In the genomic region with DNA sequence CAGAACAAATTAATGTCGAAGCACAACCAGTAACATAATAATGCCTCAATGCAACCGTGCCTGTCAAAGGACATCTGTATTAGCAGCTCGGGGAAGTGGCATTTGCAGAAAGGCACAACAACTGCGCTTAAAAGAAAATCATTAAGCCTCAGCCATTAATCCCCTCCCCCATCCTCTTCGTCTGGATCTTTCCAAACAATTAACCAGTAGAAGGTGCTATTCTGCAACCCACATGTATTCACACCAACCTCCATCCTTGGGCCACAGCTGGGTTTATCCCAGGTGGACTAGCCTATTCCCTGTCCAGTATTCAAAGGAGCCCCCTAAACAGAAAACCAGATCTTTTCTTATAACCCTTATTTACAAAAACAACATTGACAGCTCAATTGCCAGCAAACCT, we compare ENCODE assay signal across 9 cellular contexts. TPM values are rescaled to one million over a fixed set of nuclear protein-coding genes. Genes with fewer than 3 reads are reported as not detected.
DNase-seq lines count a peak whose midpoint lies in the region; ATAC-seq and TF ChIP-seq lines count a peak whose summit lies in the region.
"Had no signal": no experiment of that assay in that cellular context is flagged by ENCODE, and none has a peak within 500 bp of the region (broad histone marks: within the 10 kb centered on the region; RNA-seq: fewer than 3 reads in every experiment).

No MANE protein-coding gene starts in this region.

- H3K27ac Mint-ChIP-seq in stimulated activated naive CD8-positive, alpha-beta T cell treated with anti-CD3 and anti-CD28 coated beads, Interleukin-15, Interleukin-2, amounts not matched to agents 100 ng/mL and 50 ng/mL, for 24 hours: no peak overlapping the region

- H3K36me3 ChIP-seq in WERI-Rb-1 (no peaks in the 10 kb centered on the region), liver (ENCODE audit: control insufficient read depth in 4 of 4, insufficient read depth in 3 of 4, low read depth in 1 of 4, low read length in 3 of 4) (no peaks in the 10 kb centered on the region)

- H3K4me3 ChIP-seq in WERI-Rb-1 (ENCODE audit: low read depth, low read length) (0 out of 2 replicates have a peak overlapping the region, but pooled peaks have one; percentile 87), liver (ENCODE audit: low read depth in 1 of 3, low read length in 3 of 3) (no peak overlapping the region), coronary artery (no peak overlapping the region)
- H3K4me3 ChIP-seq: skin epidermis had no signal

- H3K27me3 ChIP-seq in WERI-Rb-1 (ENCODE audit: insufficient read depth, low read depth, severe bottlenecking): no peaks in the 10 kb centered on the region
- no peaks in the 10 kb centered on the region for H3K27me3 ChIP-seq in liver (ENCODE audit: control insufficient read depth in 4 of 4, insufficient read depth in 4 of 4, low read length in 3 of 4)

- H3K9me3 ChIP-seq in WERI-Rb-1 (ENCODE audit: severe bottlenecking): no peaks in the 10 kb centered on the region
- no peaks in the 10 kb centered on the region for H3K9me3 ChIP-seq in liver (ENCODE audit: control insufficient read depth in 4 of 4, low read length in 3 of 4)

- H3K4me1 Mint-ChIP-seq in stimulated activated naive CD8-positive, alpha-beta T cell treated with anti-CD3 and anti-CD28 coated beads, Interleukin-15, Interleukin-2, amounts not matched to agents 100 ng/mL and 50 ng/mL, for 24 hours (ENCODE audit: low read depth): peaks cover 49% of the 10 kb centered on the region

- peak; percentile 62 for TF ChIP-seq CTCF in WERI-Rb-1 (IDR thresholded peaks at IDR 0.05; ENCODE audit: low read depth, low read length)
- peak; percentile 13 for TF ChIP-seq CTCF in liver (IDR thresholded peaks at IDR 0.05; ENCODE audit: low read depth, low read length, missing input control)
- TF ChIP-seq CTCF in coronary artery (IDR thresholded peaks at IDR 0.05): no peak

- H3K27ac ChIP-seq in WERI-Rb-1: no peak overlapping the region; the same call in 1 of the 2 replicates
- H3K27ac ChIP-seq in liver (ENCODE audit: low read depth in 1 of 2, low read length in 2 of 2): no peak overlapping the region
- no peak overlapping the region for H3K27ac ChIP-seq in coronary artery

- peaks cover 0 to 32% (median 29%) of the 10 kb centered on the region in 4 donors for H3K4me1 ChIP-seq in liver (ENCODE audit: control insufficient read depth in 4 of 4, insufficient read depth in 4 of 4, low read length in 3 of 4)

- H3K4me3 Mint-ChIP-seq in stimulated activated naive CD8-positive, alpha-beta T cell treated with anti-CD3 and anti-CD28 coated beads, Interleukin-15, Interleukin-2, amounts not matched to agents 100 ng/mL and 50 ng/mL, for 24 hours: peak overlapping the region; percentile 96

- H3K27me3 Mint-ChIP-seq in stimulated activated naive CD8-positive, alpha-beta T cell treated with anti-CD3 and anti-CD28 coated beads, Interleukin-15, Interleukin-2, amounts not matched to agents 100 ng/mL and 50 ng/mL, for 24 hours: no peaks in the 10 kb centered on the region

- no peak for ATAC-seq in stimulated activated naive CD8-positive, alpha-beta T cell treated with anti-CD3 and anti-CD28 coated beads, Interleukin-15, Interleukin-2, amounts not matched to agents 100 U/mL and 50 U/mL, for 24 hours
- ATAC-seq in HG03159 (IDR thresholded peaks at IDR 0.05; ENCODE audit: unreplicated experiment): no peak

- H3K9me3 Mint-ChIP-seq in stimulated activated naive CD8-positive, alpha-beta T cell treated with anti-CD3 and anti-CD28 coated beads, Interleukin-15, Interleukin-2, amounts not matched to agents 100 ng/mL and 50 ng/mL, for 24 hours: no peaks in the 10 kb centered on the region

- TF ChIP-seq RAD21 in liver (IDR thresholded peaks at IDR 0.05): peak; percentile 46 to 52

- H3K36me3 Mint-ChIP-seq in stimulated activated naive CD8-positive, alpha-beta T cell treated with anti-CD3 and anti-CD28 coated beads, Interleukin-15, Interleukin-2, amounts not matched to agents 100 ng/mL and 50 ng/mL, for 24 hours (ENCODE audit: low read depth): no peaks in the 10 kb centered on the region

- no peak for DNase-seq in stimulated activated naive CD8-positive, alpha-beta T cell treated with anti-CD3 and anti-CD28 coated beads, Interleukin-15, Interleukin-2, amounts not matched to agents 100 U/mL and 50 U/mL, for 24 hours
- DNase-seq in WERI-Rb-1 (peak; percentile 54), coronary artery (ENCODE audit: low spot score) (no peak), NCI-H2171 (lab: John Stamatoyannopoulos, UW) (no peak), NCI-H774 (lab: John Stamatoyannopoulos, UW) (no peak)

- 40% methylated on average over 5 of the region's 5 CpGs for WGBS in liver

- H3K9ac ChIP-seq in liver (ENCODE audit: low read depth in 1 of 2, low read length in 2 of 2): no peak overlapping the region

TF ChIP-seq in liver, 16 proteins besides CTCF, POLR2A, EP300 and RAD21:
- TF ChIP-seq EGR1 (IDR thresholded peaks at IDR 0.05; ENCODE audit: low read depth in 2 of 2) (no peak), YY1 (IDR thresholded peaks at IDR 0.05) (no peak), TAF1 (conservative IDR thresholded peaks at IDR 0.05) (no peak), HNF4A (conservative IDR thresholded peaks at IDR 0.05) (no peak), JUND (IDR thresholded peaks at IDR 0.05) (no peak), HNF4G (IDR thresholded peaks at IDR 0.05) (no peak), FOXA1 (IDR thresholded peaks at IDR 0.05) (no peak), GABPA (IDR thresholded peaks at IDR 0.05 in 1 of 2, conservative IDR thresholded peaks at IDR 0.05 in 1 of 2) (no peak), NR2F2 (IDR thresholded peaks at IDR 0.05) (no peak)
- TF ChIP-seq, protein P1, sequence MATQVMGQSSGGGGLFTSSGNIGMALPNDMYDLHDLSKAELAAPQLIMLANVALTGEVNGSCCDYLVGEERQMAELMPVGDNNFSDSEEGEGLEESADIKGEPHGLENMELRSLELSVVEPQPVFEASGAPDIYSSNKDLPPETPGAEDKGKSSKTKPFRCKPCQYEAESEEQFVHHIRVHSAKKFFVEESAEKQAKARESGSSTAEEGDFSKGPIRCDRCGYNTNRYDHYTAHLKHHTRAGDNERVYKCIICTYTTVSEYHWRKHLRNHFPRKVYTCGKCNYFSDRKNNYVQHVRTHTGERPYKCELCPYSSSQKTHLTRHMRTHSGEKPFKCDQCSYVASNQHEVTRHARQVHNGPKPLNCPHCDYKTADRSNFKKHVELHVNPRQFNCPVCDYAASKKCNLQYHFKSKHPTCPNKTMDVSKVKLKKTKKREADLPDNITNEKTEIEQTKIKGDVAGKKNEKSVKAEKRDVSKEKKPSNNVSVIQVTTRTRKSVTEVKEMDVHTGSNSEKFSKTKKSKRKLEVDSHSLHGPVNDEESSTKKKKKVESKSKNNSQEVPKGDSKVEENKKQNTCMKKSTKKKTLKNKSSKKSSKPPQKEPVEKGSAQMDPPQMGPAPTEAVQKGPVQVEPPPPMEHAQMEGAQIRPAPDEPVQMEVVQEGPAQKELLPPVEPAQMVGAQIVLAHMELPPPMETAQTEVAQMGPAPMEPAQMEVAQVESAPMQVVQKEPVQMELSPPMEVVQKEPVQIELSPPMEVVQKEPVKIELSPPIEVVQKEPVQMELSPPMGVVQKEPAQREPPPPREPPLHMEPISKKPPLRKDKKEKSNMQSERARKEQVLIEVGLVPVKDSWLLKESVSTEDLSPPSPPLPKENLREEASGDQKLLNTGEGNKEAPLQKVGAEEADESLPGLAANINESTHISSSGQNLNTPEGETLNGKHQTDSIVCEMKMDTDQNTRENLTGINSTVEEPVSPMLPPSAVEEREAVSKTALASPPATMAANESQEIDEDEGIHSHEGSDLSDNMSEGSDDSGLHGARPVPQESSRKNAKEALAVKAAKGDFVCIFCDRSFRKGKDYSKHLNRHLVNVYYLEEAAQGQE (IDR thresholded peaks at IDR 0.05): no peak
- TF ChIP-seq, protein P2, sequence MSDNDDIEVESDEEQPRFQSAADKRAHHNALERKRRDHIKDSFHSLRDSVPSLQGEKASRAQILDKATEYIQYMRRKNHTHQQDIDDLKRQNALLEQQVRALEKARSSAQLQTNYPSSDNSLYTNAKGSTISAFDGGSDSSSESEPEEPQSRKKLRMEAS (IDR thresholded peaks at IDR 0.05): no peak
- TF ChIP-seq, protein P3, sequence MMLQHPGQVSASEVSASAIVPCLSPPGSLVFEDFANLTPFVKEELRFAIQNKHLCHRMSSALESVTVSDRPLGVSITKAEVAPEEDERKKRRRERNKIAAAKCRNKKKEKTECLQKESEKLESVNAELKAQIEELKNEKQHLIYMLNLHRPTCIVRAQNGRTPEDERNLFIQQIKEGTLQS (IDR thresholded peaks at IDR 0.05): no peak
- TF ChIP-seq, protein P4, sequence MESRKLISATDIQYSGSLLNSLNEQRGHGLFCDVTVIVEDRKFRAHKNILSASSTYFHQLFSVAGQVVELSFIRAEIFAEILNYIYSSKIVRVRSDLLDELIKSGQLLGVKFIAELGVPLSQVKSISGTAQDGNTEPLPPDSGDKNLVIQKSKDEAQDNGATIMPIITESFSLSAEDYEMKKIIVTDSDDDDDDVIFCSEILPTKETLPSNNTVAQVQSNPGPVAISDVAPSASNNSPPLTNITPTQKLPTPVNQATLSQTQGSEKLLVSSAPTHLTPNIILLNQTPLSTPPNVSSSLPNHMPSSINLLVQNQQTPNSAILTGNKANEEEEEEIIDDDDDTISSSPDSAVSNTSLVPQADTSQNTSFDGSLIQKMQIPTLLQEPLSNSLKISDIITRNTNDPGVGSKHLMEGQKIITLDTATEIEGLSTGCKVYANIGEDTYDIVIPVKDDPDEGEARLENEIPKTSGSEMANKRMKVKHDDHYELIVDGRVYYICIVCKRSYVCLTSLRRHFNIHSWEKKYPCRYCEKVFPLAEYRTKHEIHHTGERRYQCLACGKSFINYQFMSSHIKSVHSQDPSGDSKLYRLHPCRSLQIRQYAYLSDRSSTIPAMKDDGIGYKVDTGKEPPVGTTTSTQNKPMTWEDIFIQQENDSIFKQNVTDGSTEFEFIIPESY (IDR thresholded peaks at IDR 0.05): no peak

RNA-seq across cellular contexts. Expression of a gene that starts 2.6 kb away (rescaled TPM):
- total RNA-seq in liver: 10 to 100 TPM; 37.1 to 49.1 TPM
- 10 to 100 TPM in 1 of 2 donors, 1 to 10 TPM in 1; 9.8 to 12.6 TPM for polyA plus RNA-seq in liver
